In the genomic region with DNA sequence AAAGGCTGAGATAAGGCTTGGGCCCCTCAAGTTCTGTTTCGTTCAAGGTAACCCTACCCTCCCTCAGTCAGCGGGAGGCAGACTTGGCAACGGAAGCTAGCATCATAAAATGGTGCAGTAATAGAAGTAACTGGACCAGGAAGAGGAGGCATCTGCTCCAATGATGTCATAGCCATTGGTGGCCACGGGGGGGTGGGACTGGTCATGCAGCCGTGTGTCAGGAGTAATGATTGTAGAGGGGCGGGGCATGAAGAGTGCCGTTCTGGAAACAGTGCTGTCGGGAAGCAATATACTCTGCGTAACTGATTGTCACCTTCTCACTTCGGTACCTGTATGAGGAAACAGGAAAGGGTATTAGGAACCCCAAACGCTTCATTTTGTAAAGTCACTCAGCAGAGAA, we compare ENCODE assay signal across 11 cellular contexts. TPM values are rescaled to one million over a fixed set of nuclear protein-coding genes. Genes with fewer than 3 reads are reported as not detected.
DNase-seq lines count a peak whose midpoint lies in the region; ATAC-seq and TF ChIP-seq lines count a peak whose summit lies in the region.
"Had no signal": no experiment of that assay in that cellular context is flagged by ENCODE, and none has a peak within 500 bp of the region (broad histone marks: within the 10 kb centered on the region; RNA-seq: fewer than 3 reads in every experiment).

No MANE protein-coding gene starts in this region.

- ATAC-seq in HCT116 (peak; percentile 87), memory B cell (ENCODE audit: low read depth) (peak; percentile 35), HG02610 (IDR thresholded peaks at IDR 0.05; ENCODE audit: unreplicated experiment) (no peak)
- ATAC-seq: activated T-helper 17 cell treated with anti-CD3 and anti-CD28 coated beads, Interleukin-2, amount 50 U/mL, for 72 hours had no signal

- H2AFZ ChIP-seq in HCT116 (ENCODE audit: low read depth, low read length, poor library complexity, severe bottlenecking) = no peak overlapping the region
- H2AFZ ChIP-seq: PC-9 had no signal

- no peak for TF ChIP-seq POLR2A in HCT116 (IDR thresholded peaks at IDR 0.05; ENCODE audit: borderline replicate concordance, extremely low read depth, insufficient read depth, insufficient read length)

- H3K9me3 ChIP-seq in HCT116 (ENCODE audit: control insufficient read depth in 1 of 2, insufficient read depth in 1 of 2, low read depth in 1 of 2, low read length in 2 of 2) (no peaks in the 10 kb centered on the region), adipocyte (ENCODE audit: control insufficient read depth, low read length) (no peaks in the 10 kb centered on the region)

- no peaks in the 10 kb centered on the region for H3K9me3 Mint-ChIP-seq in memory B cell
- H3K9me3 Mint-ChIP-seq: activated T-helper 17 cell treated with anti-CD3 and anti-CD28 coated beads, Interleukin-2, amount 50 U/mL, for 72 hours; central memory CD8-positive, alpha-beta T cell had no signal

- BruUV-seq in HCT116 (replicated peaks; lab: Mats Ljungman, UMichigan) = no TSS peak

- intact Hi-C loops in HCT116 (cut with micrococcal nuclease) = no loop called here

- no peaks in the 10 kb centered on the region for H3K27me3 Mint-ChIP-seq in memory B cell
- H3K27me3 Mint-ChIP-seq: activated T-helper 17 cell treated with anti-CD3 and anti-CD28 coated beads, Interleukin-2, amount 50 U/mL, for 72 hours; central memory CD8-positive, alpha-beta T cell had no signal

- POLR2A ChIA-PET in HCT116 (lab: Charles Lee) = no interaction called here

- DNase-seq in Daoy (ENCODE audit: low read depth) (peak; percentile 25), HCT116 (ENCODE audit: low read depth, low spot score) (no peak), adipocyte (ENCODE audit: low read depth) (peak; percentile 34), memory B cell (ENCODE audit: low spot score in 2 of 2) (no peak), mesenteric fat pad (ENCODE audit: low spot score) (no peak), GM03348 (ENCODE audit: low spot score) (no peak)
- DNase-seq: GF-D8, PC-9 had no signal

- peaks cover 2% of the 10 kb centered on the region for H3K4me1 Mint-ChIP-seq in memory B cell
- H3K4me1 Mint-ChIP-seq: activated T-helper 17 cell treated with anti-CD3 and anti-CD28 coated beads, Interleukin-2, amount 50 U/mL, for 72 hours; central memory CD8-positive, alpha-beta T cell had no signal

- H3K4me3 Mint-ChIP-seq in memory B cell = no peak overlapping the region
- H3K4me3 Mint-ChIP-seq: activated T-helper 17 cell treated with anti-CD3 and anti-CD28 coated beads, Interleukin-2, amount 50 U/mL, for 72 hours; central memory CD8-positive, alpha-beta T cell had no signal

- H3K79me2 ChIP-seq in HCT116 (ENCODE audit: insufficient read depth, low read length) = peaks cover 28% of the 10 kb centered on the region

- peaks cover 29% of the 10 kb centered on the region for H3K36me3 Mint-ChIP-seq in memory B cell

- no peak overlapping the region for H3K4me2 ChIP-seq in HCT116 (ENCODE audit: low read length)
- H3K4me2 ChIP-seq: PC-9 had no signal

- RAD21 ChIA-PET in HCT116 (lab: Charles Lee; ENCODE audit: low non-redundant PET in 1 of 2, low total read pairs in 2 of 2, uncharacterized antibody in 2 of 2, unreplicated experiment in 2 of 2) = no interaction called here

- H3K27ac ChIP-seq in HCT116 (ENCODE audit: low read depth, low read length) = no peak overlapping the region
- H3K27ac ChIP-seq: PC-9 had no signal

- no peak overlapping the region for H3K27ac Mint-ChIP-seq in memory B cell

- peaks cover 2 to 4% of the 10 kb centered on the region in 2 experiments; a peak in 3 of 4 replicates for H3K4me1 ChIP-seq in HCT116 (ENCODE audit: control insufficient read depth in 1 of 2, insufficient read depth in 2 of 2, low read length in 2 of 2)
- peaks cover 21% of the 10 kb centered on the region for H3K4me1 ChIP-seq in adipocyte (ENCODE audit: control insufficient read depth, insufficient read depth, low read length)

- TF ChIP-seq CTCF in HCT116 (IDR thresholded peaks at IDR 0.05 in 2 of 3, conservative IDR thresholded peaks at IDR 0.05 in 1 of 3; ENCODE audit: borderline replicate concordance in 1 of 3, insufficient read depth in 1 of 3, low read depth in 2 of 3, low read length in 2 of 3) = peak in 2 of 3 experiments; percentile 21 to 28; a peak in 1 of 6 replicates

- TF ChIP-seq RAD21 in HCT116 (IDR thresholded peaks at IDR 0.05; ENCODE audit: low read depth) = 0 out of 2 replicates have a peak, but pooled peaks have one; percentile 18

- H3K27me3 ChIP-seq in HCT116 (ENCODE audit: insufficient read depth, low read length) (no peaks in the 10 kb centered on the region), adipocyte (replicated peaks; ENCODE audit: control insufficient read depth, insufficient read depth, low read length) (no peaks in the 10 kb centered on the region)

- H4K20me1 ChIP-seq in HCT116 (ENCODE audit: insufficient read depth) = no peaks in the 10 kb centered on the region

- CTCF ChIA-PET in HCT116 (lab: Charles Lee) = no interaction called here

- H3K4me3 ChIP-seq in HCT116 (replicated peaks in 1 of 2; ENCODE audit: low read depth in 1 of 2, low read length in 2 of 2) (no peak overlapping the region), adipocyte (ENCODE audit: low read length) (no peak overlapping the region)
- H3K4me3 ChIP-seq: PC-9 had no signal

- H3K9ac ChIP-seq in HCT116 (ENCODE audit: low read length) = no peak overlapping the region
- H3K9ac ChIP-seq in adipocyte (ENCODE audit: low read length) = no peak overlapping the region

- H3K36me3 ChIP-seq in HCT116 (ENCODE audit: control insufficient read depth in 1 of 2, insufficient read depth in 2 of 2, low read length in 2 of 2) (peaks cover 19 to 26% of the 10 kb centered on the region in 2 experiments; a peak in 3 of 4 replicates), adipocyte (ENCODE audit: control insufficient read depth, insufficient read depth, low read length, severe bottlenecking) (peaks cover 78% of the 10 kb centered on the region)

- no peaks in the 10 kb centered on the region for H3K9me2 ChIP-seq in HCT116 (ENCODE audit: insufficient read depth)

TF ChIP-seq in HCT116, 20 proteins besides CTCF, POLR2A, EP300 and RAD21:
- TF ChIP-seq EGR1 (IDR thresholded peaks at IDR 0.05; ENCODE audit: low read depth) (no peak), ZNF274 (IDR thresholded peaks at IDR 0.05; ENCODE audit: low read depth, low read length) (no peak), TCF7L2 (IDR thresholded peaks at IDR 0.05; ENCODE audit: borderline replicate concordance, extremely low read depth, insufficient read depth, insufficient read length) (no peak), EZH2phosphoT487 (IDR thresholded peaks at IDR 0.05; ENCODE audit: borderline replicate concordance) (no peak)
- TF ChIP-seq, protein P1, sequence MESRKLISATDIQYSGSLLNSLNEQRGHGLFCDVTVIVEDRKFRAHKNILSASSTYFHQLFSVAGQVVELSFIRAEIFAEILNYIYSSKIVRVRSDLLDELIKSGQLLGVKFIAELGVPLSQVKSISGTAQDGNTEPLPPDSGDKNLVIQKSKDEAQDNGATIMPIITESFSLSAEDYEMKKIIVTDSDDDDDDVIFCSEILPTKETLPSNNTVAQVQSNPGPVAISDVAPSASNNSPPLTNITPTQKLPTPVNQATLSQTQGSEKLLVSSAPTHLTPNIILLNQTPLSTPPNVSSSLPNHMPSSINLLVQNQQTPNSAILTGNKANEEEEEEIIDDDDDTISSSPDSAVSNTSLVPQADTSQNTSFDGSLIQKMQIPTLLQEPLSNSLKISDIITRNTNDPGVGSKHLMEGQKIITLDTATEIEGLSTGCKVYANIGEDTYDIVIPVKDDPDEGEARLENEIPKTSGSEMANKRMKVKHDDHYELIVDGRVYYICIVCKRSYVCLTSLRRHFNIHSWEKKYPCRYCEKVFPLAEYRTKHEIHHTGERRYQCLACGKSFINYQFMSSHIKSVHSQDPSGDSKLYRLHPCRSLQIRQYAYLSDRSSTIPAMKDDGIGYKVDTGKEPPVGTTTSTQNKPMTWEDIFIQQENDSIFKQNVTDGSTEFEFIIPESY (IDR thresholded peaks at IDR 0.05; ENCODE audit: extremely low read depth, insufficient replicate concordance, low read length) = no peak

RNA-seq across cellular contexts. Expression of gene POLR2D, which starts 6.9 kb away (rescaled TPM):
- total RNA-seq in Daoy (2014; rRNA removed; shearing (Covaris generic)) = 19.1 and 33.3 TPM in 2 replicates
- 61.4 TPM for total RNA-seq in HCT116 (2021; ENCODE audit: unreplicated experiment)
- 30.0 and 35.8 TPM in 2 replicates for polyA plus RNA-seq in HCT116 (2012)
- total RNA-seq in mesenteric fat pad = 26.4 TPM

RNA-seq across cellular contexts. Expression of gene AMMECR1L, which starts 20.9 kb away (rescaled TPM):
- 11.9 and 12.1 TPM in 2 replicates for total RNA-seq in Daoy (2014; rRNA removed; shearing (Covaris generic))
- 19.1 TPM for total RNA-seq in HCT116 (2021; ENCODE audit: unreplicated experiment)
- 14.8 and 15.2 TPM in 2 replicates for polyA plus RNA-seq in HCT116 (2012)
- total RNA-seq in mesenteric fat pad = 22.0 TPM

RNA-seq across cellular contexts. Expression of gene WDR33, which starts 53.9 kb away (rescaled TPM):
- 21.9 and 26.0 TPM in 2 replicates for total RNA-seq in Daoy (2014; rRNA removed; shearing (Covaris generic))
- total RNA-seq in HCT116 (2021; ENCODE audit: unreplicated experiment) (52.5 TPM), mesenteric fat pad (53.7 TPM)
- 20.9 and 24.7 TPM in 2 replicates for polyA plus RNA-seq in HCT116 (2012)

Comparison
In these comparisons a context has a peak if more than half of its experiments do, and no peak if none do; other contexts are left out.
1. DNase-seq: peak in Daoy (single experiment) and adipocyte (single experiment); none in HCT116 (single experiment), memory B cell (0 of 2), mesenteric fat pad (single experiment) and GM03348 (single experiment).